19 cellular contexts compared by ENCODE assay signal in genomic region chr15:21262851-21263400, GRCh38.
DNase-seq lines count a peak whose midpoint lies in the region; ATAC-seq, FAIRE-seq and TF ChIP-seq lines count a peak whose summit lies in the region.
"Had no signal": no experiment of that assay in that cellular context is flagged by ENCODE, and none has a peak within 500 bp of the region (broad histone marks: within the 10 kb centered on the region; RNA-seq: fewer than 3 reads in every experiment).

No MANE protein-coding gene starts in this region.

- TF ChIP-seq CTCF in PC-3 (conservative IDR thresholded peaks at IDR 0.05; ENCODE audit: low read depth, low read length) = no peak
- no peak for TF ChIP-seq CTCF in GM20000 (IDR thresholded peaks at IDR 0.05; ENCODE audit: extremely low read depth, missing control alignments)

- no peaks in the 10 kb centered on the region for H3F3A ChIP-seq in PC-3 (ENCODE audit: low read length, unreplicated experiment)

- no peaks in the 10 kb centered on the region for H3K9me2 ChIP-seq in PC-3 (replicated peaks; ENCODE audit: low read length)

- no peaks in the 10 kb centered on the region for H4K20me1 ChIP-seq in PC-3 (ENCODE audit: low read length)

- peak; percentile 84 for DNase-seq in H4 (ENCODE audit: low spot score)
- DNase-seq in PC-3 = peak; percentile 1
- no peak for DNase-seq in neuronal stem cell (ENCODE audit: low spot score)
- DNase-seq in medulla oblongata (ENCODE audit: extremely low spot score) = no peak
- no peak for DNase-seq in GM20000 (ENCODE audit: low spot score)
- DNase-seq: Calu3; CD4-positive, CD25-positive, alpha-beta regulatory T cell; H9; MG63; NCI-H1930; NCI-H2171 treated with DMSO at 0.1 percent for 48 hours; NCI-H510A; SHP77 treated with DMSO at 0.1 percent for 48 hours had no signal

- CTCF ChIA-PET in PC-3 (lab: Charles Lee) = interaction anchor here (0.5 kb wide), 1 partner anchor 604 kb away, joined by 4 read pairs; no protein-coding TSS in a partner anchor

- H3K9ac ChIP-seq in PC-3 (ENCODE audit: low read length) = no peak overlapping the region
- no peak overlapping the region for H3K9ac ChIP-seq in neuronal stem cell (ENCODE audit: low read depth, low read length, poor library complexity)
- H3K9ac ChIP-seq: KMS-11 had no signal

- H3K23ac ChIP-seq in neuronal stem cell (ENCODE audit: low read depth, low read length, poor library complexity) = no peak overlapping the region

- H2BK15ac ChIP-seq in neuronal stem cell (ENCODE audit: low read length) = no peak overlapping the region

- H3K27ac ChIP-seq in PC-3 (ENCODE audit: low read length) (no peak overlapping the region), neuronal stem cell (replicated peaks; ENCODE audit: low read length) (no peak overlapping the region)
- H3K27ac ChIP-seq: KMS-11, Peyer's patch had no signal

- no peak for ATAC-seq in PC-3
- no peak for ATAC-seq in GM18858 (IDR thresholded peaks at IDR 0.05; ENCODE audit: unreplicated experiment)
- ATAC-seq in GM18867 (IDR thresholded peaks at IDR 0.05; ENCODE audit: unreplicated experiment) = no peak

- H4K8ac ChIP-seq in neuronal stem cell (ENCODE audit: low read depth, low read length) = no peak overlapping the region

- H3K79me2 ChIP-seq in PC-3 (ENCODE audit: low read length) = no peaks in the 10 kb centered on the region

- no peak overlapping the region for H4K91ac ChIP-seq in neuronal stem cell (ENCODE audit: low read depth, low read length, poor library complexity)

- no peak overlapping the region for H2AK5ac ChIP-seq in neuronal stem cell (ENCODE audit: low read depth, low read length)

- H3K4me3 ChIP-seq in PC-3 (ENCODE audit: low read length) (no peak overlapping the region), neuronal stem cell (ENCODE audit: low read length in 2 of 2) (no peak overlapping the region)
- H3K4me3 ChIP-seq: MG63, Peyer's patch had no signal

- H3K14ac ChIP-seq in neuronal stem cell (ENCODE audit: low read length) = no peak overlapping the region

- no TSS peak for BruUV-seq in PC-3 (replicated peaks; lab: Mats Ljungman, UMichigan)

- no peak overlapping the region for H2BK5ac ChIP-seq in neuronal stem cell (ENCODE audit: low read length)

- H3K27me3 ChIP-seq in PC-3 (ENCODE audit: low read length) (peaks cover 13% of the 10 kb centered on the region; the same call in 1 of the 2 replicates), neuronal stem cell (ENCODE audit: control insufficient read depth in 3 of 3, insufficient read depth in 3 of 3, low read depth in 1 of 3, low read length in 3 of 3) (peaks cover 0 to 5% (median 0%) of the 10 kb centered on the region in 3 experiments)
- H3K27me3 ChIP-seq: Peyer's patch had no signal

- H2AFZ ChIP-seq in PC-3 (ENCODE audit: low read length) (no peak overlapping the region), neuronal stem cell (ENCODE audit: low read length) (peak overlapping the region; percentile 46)

- H3K4me2 ChIP-seq in PC-3 (ENCODE audit: low read length) (no peak overlapping the region), neuronal stem cell (ENCODE audit: insufficient read depth, low read length, poor library complexity, severe bottlenecking) (no peak overlapping the region)
- H3K4me2 ChIP-seq: KMS-11 had no signal

- no peak overlapping the region for H3K18ac ChIP-seq in neuronal stem cell (ENCODE audit: low read length)

- no peak overlapping the region for H3K4ac ChIP-seq in neuronal stem cell (ENCODE audit: low read length)

- no peaks in the 10 kb centered on the region for H3K36me3 ChIP-seq in PC-3 (ENCODE audit: low read depth, low read length)
- no peaks in the 10 kb centered on the region for H3K36me3 ChIP-seq in neuronal stem cell (replicated peaks in 1 of 2; ENCODE audit: control insufficient read depth in 2 of 2, insufficient read depth in 2 of 2, low read length in 2 of 2)
- H3K36me3 ChIP-seq: MG63, Peyer's patch had no signal

- H3K79me1 ChIP-seq in neuronal stem cell (ENCODE audit: low read depth, low read length) = no peaks in the 10 kb centered on the region

- POLR2A ChIA-PET in PC-3 (lab: Charles Lee; ENCODE audit: unreplicated experiment) = no interaction called here

- WGBS in neuronal stem cell (ENCODE audit: extremely low coverage in 2 of 2, insufficient read length in 2 of 2, insufficient replicate concordance in 1 of 2), 2 donors = no CpG with 5 or more reads among the region's 12 CpGs

- peak; percentile 8 for FAIRE-seq in endometrium (lab: Jason Lieb, UNC)
- FAIRE-seq: GM12892 had no signal

- H3K4me1 ChIP-seq in PC-3 (ENCODE audit: insufficient read depth, low read length) (no peaks in the 10 kb centered on the region), neuronal stem cell (ENCODE audit: control insufficient read depth in 2 of 2, insufficient read depth in 1 of 2, low read depth in 1 of 2, low read length in 2 of 2) (no peaks in the 10 kb centered on the region)
- H3K4me1 ChIP-seq: Peyer's patch had no signal

- no peak overlapping the region for H2BK12ac ChIP-seq in neuronal stem cell (ENCODE audit: low read length)

- intact Hi-C loops in PC-3 (cut with micrococcal nuclease) = no loop called here

- H2BK120ac ChIP-seq in neuronal stem cell (ENCODE audit: low read depth, low read length) = no peak overlapping the region

- H3K9me3 ChIP-seq in PC-3 (ENCODE audit: low read length) (peaks cover 9% of the 10 kb centered on the region; the same call in 1 of the 2 replicates), neuronal stem cell (replicated peaks in 1 of 2; ENCODE audit: control insufficient read depth in 2 of 2, insufficient read depth in 1 of 2, low read depth in 1 of 2, low read length in 2 of 2) (peaks cover 0 to 6% of the 10 kb centered on the region in 2 donors)
- H3K9me3 ChIP-seq: MG63, Peyer's patch had no signal

Comparison
In these comparisons a context has a peak if more than half of its experiments do, and no peak if none do; other contexts are left out.
1. DNase-seq: peak in H4 (single experiment) and PC-3 (single experiment); none in neuronal stem cell (single experiment), medulla oblongata (single experiment) and GM20000 (single experiment).